In the genomic region with DNA sequence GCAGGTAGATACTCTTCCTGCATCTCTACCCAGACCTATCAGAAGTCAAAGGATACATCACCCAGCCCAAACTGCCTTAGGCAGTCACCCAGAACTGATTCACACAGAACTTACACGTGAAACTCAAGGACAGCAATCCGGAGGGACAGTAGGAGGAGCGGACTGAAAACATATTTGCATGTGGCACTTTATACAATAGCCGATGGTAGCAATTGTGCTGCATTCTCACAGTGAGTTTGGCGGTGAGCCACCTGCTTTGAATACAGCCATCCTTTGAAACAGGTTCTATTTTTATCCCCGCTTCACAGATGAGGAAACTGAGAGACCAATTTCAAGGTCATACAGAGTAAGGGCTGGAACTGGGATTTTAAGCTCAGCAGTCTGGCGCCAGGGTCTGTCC, we compare ENCODE assay signal across 18 cellular contexts.
A peak's percentile ranks its signal among the peaks of the same experiment; 100 is the strongest.
DNase-seq lines count a peak whose midpoint lies in the region; ATAC-seq, FAIRE-seq and TF ChIP-seq lines count a peak whose summit lies in the region.
"Had no signal": no experiment of that assay in that cellular context is flagged by ENCODE, and none has a peak within 500 bp of the region (broad histone marks: within the 10 kb centered on the region; RNA-seq: fewer than 3 reads in every experiment).

No MANE protein-coding gene starts in this region.

- FAIRE-seq in K562 (lab: Jason Lieb, UNC) = no peak
- FAIRE-seq: bronchial epithelial cell had no signal

- H3K36me3 ChIP-seq in K562 (ENCODE audit: control insufficient read depth, insufficient read depth, low read length) (no peaks in the 10 kb centered on the region), spleen (peaks cover 0 to 7% (median 0%) of the 10 kb centered on the region in 6 donors)
- H3K36me3 ChIP-seq: right atrium auricular region had no signal

- TF ChIP-seq CTCF in K562 (IDR thresholded peaks at IDR 0.05 in 2 of 3, conservative IDR thresholded peaks at IDR 0.05 in 1 of 3; ENCODE audit: insufficient read depth in 2 of 3, low read depth in 1 of 3, low read length in 3 of 3) (no peak), spleen (IDR thresholded peaks at IDR 0.05 in 8 of 11, conservative IDR thresholded peaks at IDR 0.05 in 3 of 11) (no peak)

- no peak for TF ChIP-seq EP300 in K562 (IDR thresholded peaks at IDR 0.05; ENCODE audit: low read length)

- H3K27ac ChIP-seq in K562 (ENCODE audit: extremely low read depth, low read depth, low read length) (no peak overlapping the region), spleen (no peak overlapping the region)
- H3K27ac ChIP-seq: HL-60, right atrium auricular region had no signal

- CTCF ChIA-PET in K562 (lab: Yijun Ruan, JAX; ENCODE audit: low intra/inter-chr PET ratio) = no interaction called here

- TF ChIP-seq POLR2A in GM18505 (IDR thresholded peaks at IDR 0.05; ENCODE audit: borderline replicate concordance, extremely low read depth, insufficient read depth, insufficient read length) (no peak), K562 (conservative IDR thresholded peaks at IDR 0.05) (no peak), spleen (IDR thresholded peaks at IDR 0.05) (no peak)

- DNase-seq in K562 (ENCODE audit: extremely low read depth in 1 of 4, low spot score in 3 of 4) (no peak), spleen (no peak), left ventricle myocardium superior (no peak), NCI-H146 (lab: John Stamatoyannopoulos, UW) (no peak), Right ventricle myocardium superior (no peak)
- DNase-seq: activated CD8-positive, alpha-beta T cell treated with anti-CD3 and anti-CD28 coated beads, Interleukin-2, amount 10 ng/mL, durations not matched to agents 7 days and 5 days; activated naive CD4-positive, alpha-beta T cell treated with anti-CD3 and anti-CD28 coated beads, Interleukin-2, amount 10 ng/mL, durations not matched to agents 7 days and 5 days; HCEC 1CT; kidney glomerular epithelial cell; naive thymus-derived CD8-positive, alpha-beta T cell; stimulated activated CD4-positive, alpha-beta T cell treated with anti-CD3 and anti-CD28 coated beads, Interleukin-4, amount 100 ng/mL, for 24 hours; stimulated activated naive B cell treated with anti-CD40 and anti-IgM and Interleukin-4, amounts not matched to agents 10 μg/mL and 1 μg/mL and 100 μg/mL, for 72 hours had no signal

- POLR2A ChIA-PET in K562 (lab: Yijun Ruan, JAX) = interaction anchor here (1.0 kb wide), 1 partner anchor 24 kb away, joined by 4 read pairs; no protein-coding TSS in a partner anchor

- H3K9me3 ChIP-seq in K562 (replicated peaks; ENCODE audit: control insufficient read depth, insufficient read depth, low read depth, low read length) (no peaks in the 10 kb centered on the region; the same call in 1 of the 2 replicates), spleen (peaks cover 0 to 23% (median 16%) of the 10 kb centered on the region in 8 donors)

- H3K4me2 ChIP-seq in K562 (ENCODE audit: insufficient read depth, low read length) = no peak overlapping the region

- no peaks in the 10 kb centered on the region for H3K79me2 ChIP-seq in K562 (ENCODE audit: control insufficient read depth, insufficient read depth, low read length)

- no peaks in the 10 kb centered on the region for H3K9me1 ChIP-seq in K562 (ENCODE audit: control insufficient read depth, insufficient read depth, low read length)

- H4K20me1 ChIP-seq in K562 (replicated peaks; ENCODE audit: control insufficient read depth, insufficient read depth, low read length) = no peaks in the 10 kb centered on the region

- no peak overlapping the region for H3K9ac ChIP-seq in K562 (ENCODE audit: insufficient read depth in 1 of 2, low read depth in 2 of 2, low read length in 2 of 2)

- H3K27me3 ChIP-seq in K562 (ENCODE audit: control insufficient read depth in 2 of 2, insufficient read depth in 2 of 2, low read length in 2 of 2) (peaks cover 6 to 15% of the 10 kb centered on the region in 2 experiments; a peak in 4 of 5 replicates), spleen (replicated peaks in 1 of 7) (no peaks in the 10 kb centered on the region)
- H3K27me3 ChIP-seq: right atrium auricular region had no signal

- 9% methylated on average over 7 of the region's 7 CpGs for WGBS in K562 (ENCODE audit: insufficient coverage, low coverage, missing lambda C conversion rate)
- WGBS in spleen, 5 donors = 65 to 87% (median 80%) methylated on average over 7 of the region's 7 CpGs

- H2AFZ ChIP-seq in K562 (ENCODE audit: low read depth, low read length) = peak overlapping the region; percentile 11; the same call in 1 of the 2 replicates

- H3K4me1 ChIP-seq in K562 (replicated peaks in 1 of 2; ENCODE audit: control insufficient read depth in 2 of 2, insufficient read depth in 2 of 2, low read length in 2 of 2) (0 out of 5 replicates have a peak, but pooled peaks cover 0 to 2% of the 10 kb centered on the region in 2 experiments), spleen (peaks cover 0 to 8% (median 1%) of the 10 kb centered on the region in 6 donors)

- intact Hi-C loops in K562 (cut with micrococcal nuclease) = loop anchor here (5.0 kb wide), 1 partner anchor 487 kb away; no protein-coding TSS in a partner anchor
- intact Hi-C loops in spleen (cut with DNase I; ENCODE audit: low total_unique reads) = loop anchor here (10.0 kb wide), 1 partner anchor 1030 kb away; a partner anchor contains a TSS
- intact Hi-C loops in left ventricle myocardium superior (cut with micrococcal nuclease) = no loop called here
- intact Hi-C loops in Right ventricle myocardium superior (cut with DNase I) = loop anchor here (10.0 kb wide), 1 partner anchor 610 kb away; no protein-coding TSS in a partner anchor

- peak; percentile 55 for ATAC-seq in GM18505 (IDR thresholded peaks at IDR 0.05; ENCODE audit: unreplicated experiment)
- ATAC-seq in GM21717 (IDR thresholded peaks at IDR 0.05; ENCODE audit: unreplicated experiment) = peak; percentile 80
- peak; percentile 55 for ATAC-seq in HG03521 (IDR thresholded peaks at IDR 0.05; ENCODE audit: unreplicated experiment)
- ATAC-seq in K562 = no peak
- no peak for ATAC-seq in left ventricle myocardium superior
- ATAC-seq in Right ventricle myocardium superior (ENCODE audit: poor library complexity) = no peak
- ATAC-seq: activated CD8-positive, alpha-beta T cell treated with anti-CD3 and anti-CD28 coated beads, Interleukin-2, amount 10 ng/mL, durations not matched to agents 7 days and 5 days; naive thymus-derived CD8-positive, alpha-beta T cell; stimulated activated naive B cell treated with anti-CD40 and anti-IgM and Interleukin-4, amounts not matched to agents 10 μg/mL and 1 μg/mL and 100 μg/mL, for 72 hours had no signal

- in situ Hi-C loops in K562 (cut with MboI) = no loop called here

- no peak for TF ChIP-seq RAD21 in K562 (CRISPR knock-in tag; conservative IDR thresholded peaks at IDR 0.05 in 1 of 2, IDR thresholded peaks at IDR 0.05 in 1 of 2)

- no TSS peak for BruUV-seq in K562 (replicated peaks; lab: Mats Ljungman, UMichigan)

- no peak overlapping the region for H3K4me3 ChIP-seq in K562
- no peak overlapping the region for H3K4me3 ChIP-seq in spleen
- H3K4me3 ChIP-seq: right atrium auricular region had no signal

TF ChIP-seq in K562, 482 proteins besides CTCF, POLR2A, EP300 and RAD21 (continues in another document):
- no peak for TF ChIP-seq PRPF4 (IDR thresholded peaks at IDR 0.05; ENCODE audit: insufficient read depth, low read depth, low read length, poor library complexity, severe bottlenecking)
- TF ChIP-seq, protein P1, sequence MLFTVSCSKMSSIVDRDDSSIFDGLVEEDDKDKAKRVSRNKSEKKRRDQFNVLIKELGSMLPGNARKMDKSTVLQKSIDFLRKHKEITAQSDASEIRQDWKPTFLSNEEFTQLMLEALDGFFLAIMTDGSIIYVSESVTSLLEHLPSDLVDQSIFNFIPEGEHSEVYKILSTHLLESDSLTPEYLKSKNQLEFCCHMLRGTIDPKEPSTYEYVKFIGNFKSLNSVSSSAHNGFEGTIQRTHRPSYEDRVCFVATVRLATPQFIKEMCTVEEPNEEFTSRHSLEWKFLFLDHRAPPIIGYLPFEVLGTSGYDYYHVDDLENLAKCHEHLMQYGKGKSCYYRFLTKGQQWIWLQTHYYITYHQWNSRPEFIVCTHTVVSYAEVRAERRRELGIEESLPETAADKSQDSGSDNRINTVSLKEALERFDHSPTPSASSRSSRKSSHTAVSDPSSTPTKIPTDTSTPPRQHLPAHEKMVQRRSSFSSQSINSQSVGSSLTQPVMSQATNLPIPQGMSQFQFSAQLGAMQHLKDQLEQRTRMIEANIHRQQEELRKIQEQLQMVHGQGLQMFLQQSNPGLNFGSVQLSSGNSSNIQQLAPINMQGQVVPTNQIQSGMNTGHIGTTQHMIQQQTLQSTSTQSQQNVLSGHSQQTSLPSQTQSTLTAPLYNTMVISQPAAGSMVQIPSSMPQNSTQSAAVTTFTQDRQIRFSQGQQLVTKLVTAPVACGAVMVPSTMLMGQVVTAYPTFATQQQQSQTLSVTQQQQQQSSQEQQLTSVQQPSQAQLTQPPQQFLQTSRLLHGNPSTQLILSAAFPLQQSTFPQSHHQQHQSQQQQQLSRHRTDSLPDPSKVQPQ (CRISPR knock-in tag; IDR thresholded peaks at IDR 0.05; ENCODE audit: borderline replicate concordance) = no peak
- peak; percentile 81 for TF ChIP-seq ESRRA (IDR thresholded peaks at IDR 0.05; ENCODE audit: borderline replicate concordance, low read depth)
- TF ChIP-seq NR1H2 (CRISPR knock-in tag; IDR thresholded peaks at IDR 0.05) = no peak
- no peak for TF ChIP-seq XRCC4 (IDR thresholded peaks at IDR 0.05; ENCODE audit: extremely low read depth, insufficient read depth, insufficient read length)
- no peak for TF ChIP-seq CBFA2T3 (IDR thresholded peaks at IDR 0.05)
- no peak for TF ChIP-seq HEY1 (CRISPR knock-in tag; IDR thresholded peaks at IDR 0.05; ENCODE audit: borderline replicate concordance)
- no peak for TF ChIP-seq MTF1 (CRISPR knock-in tag; IDR thresholded peaks at IDR 0.05; ENCODE audit: borderline replicate concordance)
- TF ChIP-seq, protein P2, sequence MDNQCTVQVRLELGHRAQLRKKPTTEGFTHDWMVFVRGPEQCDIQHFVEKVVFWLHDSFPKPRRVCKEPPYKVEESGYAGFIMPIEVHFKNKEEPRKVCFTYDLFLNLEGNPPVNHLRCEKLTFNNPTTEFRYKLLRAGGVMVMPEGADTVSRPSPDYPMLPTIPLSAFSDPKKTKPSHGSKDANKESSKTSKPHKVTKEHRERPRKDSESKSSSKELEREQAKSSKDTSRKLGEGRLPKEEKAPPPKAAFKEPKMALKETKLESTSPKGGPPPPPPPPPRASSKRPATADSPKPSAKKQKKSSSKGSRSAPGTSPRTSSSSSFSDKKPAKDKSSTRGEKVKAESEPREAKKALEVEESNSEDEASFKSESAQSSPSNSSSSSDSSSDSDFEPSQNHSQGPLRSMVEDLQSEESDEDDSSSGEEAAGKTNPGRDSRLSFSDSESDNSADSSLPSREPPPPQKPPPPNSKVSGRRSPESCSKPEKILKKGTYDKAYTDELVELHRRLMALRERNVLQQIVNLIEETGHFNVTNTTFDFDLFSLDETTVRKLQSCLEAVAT (IDR thresholded peaks at IDR 0.05) = no peak
- no peak for TF ChIP-seq DACH1 (IDR thresholded peaks at IDR 0.05; ENCODE audit: partially characterized antibody)
- TF ChIP-seq XRCC3 (IDR thresholded peaks at IDR 0.05) = no peak
- peak; percentile 11 for TF ChIP-seq RBM25 (IDR thresholded peaks at IDR 0.05; ENCODE audit: low read depth, low read length, severe bottlenecking)
- 0 out of 2 replicates have a peak, but pooled peaks have one; percentile 6 for TF ChIP-seq MAFG (tag; conservative IDR thresholded peaks at IDR 0.05)

Comparison
In these comparisons a context has a peak if more than half of its experiments do, and no peak if none do; other contexts are left out.
1. ATAC-seq: peak in GM18505 (single experiment), GM21717 (single experiment) and HG03521 (single experiment); none in K562 (single experiment), left ventricle myocardium superior (single experiment) and Right ventricle myocardium superior (single experiment).